ENCODE assay signal across 15 cellular contexts in the genomic region with DNA sequence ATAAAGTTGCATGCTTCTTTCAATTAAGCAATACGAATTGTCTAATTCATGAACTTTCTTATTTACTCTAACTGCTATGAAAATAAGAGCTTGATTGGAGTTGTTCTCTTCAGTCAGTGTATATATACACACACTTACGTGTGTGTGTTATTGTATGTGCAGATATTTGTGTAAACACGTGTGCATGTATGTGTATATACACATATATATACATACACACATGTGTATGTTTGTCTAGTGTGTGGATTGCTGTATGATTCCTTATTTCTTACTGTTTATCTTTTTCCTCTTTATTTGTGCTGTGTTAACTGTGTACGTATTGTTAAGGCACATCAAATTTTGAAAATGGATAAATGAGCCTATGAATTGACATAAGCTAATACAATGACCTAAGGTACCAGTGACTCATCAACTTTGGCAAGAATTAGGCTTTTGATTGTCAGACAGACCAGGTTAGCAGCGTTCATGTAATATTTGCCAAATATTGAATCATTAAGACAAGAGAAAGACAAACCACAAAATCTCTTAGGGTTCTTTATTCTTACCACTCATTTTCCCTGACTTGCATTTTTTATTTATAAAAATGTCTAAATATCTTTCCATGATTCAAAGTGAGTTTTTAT.
"Had no signal": no experiment of that assay in that cellular context is flagged by ENCODE, and none has a peak within 500 bp of the region (broad histone marks: within the 10 kb centered on the region; RNA-seq: fewer than 3 reads in every experiment).

No MANE protein-coding gene starts in this region.

- H3K27ac ChIP-seq: suprapubic skin had no signal

- H3K4me3 Mint-ChIP-seq: activated naive CD8-positive, alpha-beta T cell; immature natural killer cell; nephron progenitor cell; T-helper 1 cell treated with Interleukin-12 subunit alpha and Interleukin-12 subunit beta and Interleukin-4 antibody, amounts not matched to agents 30 μg/mL and 1 μg/mL, for 36 hours; type B pancreatic cell had no signal

- DNase-seq: activated effector memory CD4-positive, alpha-beta T cell treated with anti-CD3 and anti-CD28 coated beads, Interleukin-2, amount 50 U/mL, for 16 hours; activated T-cell treated with anti-CD3 and anti-CD28 coated beads, Interleukin-2, amount 50 U/mL, for 1 hour; cortex of kidney; effector CD8-positive, alpha-beta T cell; glutamatergic neuron; immature natural killer cell; mesenchymal stem cell; nephron progenitor cell; stimulated activated CD4-positive, alpha-beta T cell treated with anti-CD3 and anti-CD28 coated beads, Interleukin-2, amount 100 ng/mL, for 48 hours; stimulated activated naive CD8-positive, alpha-beta T cell treated with anti-CD3 and anti-CD28 coated beads, Interleukin-15, Interleukin-2, amounts not matched to agents 100 U/mL and 50 U/mL, for 24 hours had no signal

- H3K27ac Mint-ChIP-seq: activated naive CD8-positive, alpha-beta T cell; immature natural killer cell; nephron progenitor cell; T-helper 1 cell treated with Interleukin-12 subunit alpha and Interleukin-12 subunit beta and Interleukin-4 antibody, amounts not matched to agents 30 μg/mL and 1 μg/mL, for 36 hours had no signal

- H3K27me3 ChIP-seq: suprapubic skin had no signal

- H3K4me1 ChIP-seq: suprapubic skin had no signal

- ATAC-seq: SK-N-SH treated with all-trans-retinoic acid at 6 μM for 48 hours; stimulated activated naive CD8-positive, alpha-beta T cell treated with anti-CD3 and anti-CD28 coated beads, Interleukin-15, Interleukin-2, amounts not matched to agents 100 U/mL and 50 U/mL, for 24 hours had no signal

- H3K36me3 Mint-ChIP-seq: activated naive CD8-positive, alpha-beta T cell; immature natural killer cell had no signal

- H3K36me3 ChIP-seq: suprapubic skin had no signal

- H3K4me3 ChIP-seq: suprapubic skin had no signal

- H3K27me3 Mint-ChIP-seq: activated naive CD8-positive, alpha-beta T cell; type B pancreatic cell had no signal

- H3K4me1 Mint-ChIP-seq: immature natural killer cell, nephron progenitor cell had no signal
